Comparison of ENCODE assay signal across 23 cellular contexts in genomic region chr4:143713556-143714289, GRCh38. TPM values are rescaled to one million over a fixed set of nuclear protein-coding genes. Genes with fewer than 3 reads are reported as not detected.
"Had no signal": no experiment of that assay in that cellular context is flagged by ENCODE, and none has a peak within 500 bp of the region (broad histone marks: within the 10 kb centered on the region; RNA-seq: fewer than 3 reads in every experiment).

No MANE protein-coding gene starts in this region.

- H2AFZ ChIP-seq: PC-9 had no signal

- H3K36me3 ChIP-seq: adrenal gland had no signal

- H3K36me3 Mint-ChIP-seq: activated naive CD4-positive, alpha-beta T cell treated with anti-CD3 and anti-CD28 coated beads, Interleukin-2, amount 10 ng/mL, durations not matched to agents 7 days and 5 days; activated naive CD8-positive, alpha-beta T cell treated with anti-CD3 and anti-CD28 coated beads for 36 hours; T-cell had no signal

- H3K4me2 ChIP-seq: KMS-11, PC-9 had no signal

- ATAC-seq: activated CD8-positive, alpha-beta T cell treated with anti-CD3 and anti-CD28 coated beads for 36 hours; activated T-cell treated with anti-CD3 and anti-CD28 coated beads, Interleukin-2, amount 50 U/mL, for 72 hours; T-cell had no signal

- H3K27me3 ChIP-seq: adrenal gland had no signal

- H3K4me1 ChIP-seq: adrenal gland had no signal

- H3K9me3 ChIP-seq: adrenal gland had no signal

- H3K4me3 Mint-ChIP-seq: activated CD8-positive, alpha-beta T cell treated with anti-CD3 and anti-CD28 coated beads for 36 hours; activated naive CD4-positive, alpha-beta T cell treated with anti-CD3 and anti-CD28 coated beads, Interleukin-2, amount 10 ng/mL, durations not matched to agents 7 days and 5 days; activated naive CD8-positive, alpha-beta T cell treated with anti-CD3 and anti-CD28 coated beads for 36 hours; activated T-cell treated with anti-CD3 and anti-CD28 coated beads, Interleukin-2, amount 50 U/mL, for 72 hours; T-cell had no signal

- H3K4me1 Mint-ChIP-seq: activated naive CD4-positive, alpha-beta T cell treated with anti-CD3 and anti-CD28 coated beads, Interleukin-2, amount 10 ng/mL, durations not matched to agents 7 days and 5 days; activated naive CD8-positive, alpha-beta T cell treated with anti-CD3 and anti-CD28 coated beads for 36 hours; T-cell had no signal

- DNase-seq: activated CD4-positive, alpha-beta T cell treated with anti-CD3 and anti-CD28 coated beads for 4 hours; activated CD4-positive, CD25-positive, alpha-beta regulatory T cell; activated CD8-positive, alpha-beta memory T cell treated with anti-CD3 and anti-CD28 coated beads, Interleukin-2, amount 50 U/mL, for 4 hours; activated CD8-positive, alpha-beta T cell treated with anti-CD3 and anti-CD28 coated beads for 36 hours; activated gamma-delta T cell treated with Interleukin-2 at 50 U/mL for 16 hours; activated naive CD4-positive, alpha-beta T cell treated with anti-CD3 and anti-CD28 coated beads, Interleukin-2, amount 10 ng/mL, durations not matched to agents 7 days and 5 days; activated naive CD8-positive, alpha-beta T cell treated with anti-CD3 and anti-CD28 coated beads for 36 hours; activated T-cell treated with anti-CD3 and anti-CD28 coated beads, Interleukin-2, amount 50 U/mL, for 72 hours; adrenal gland; anterior cingulate cortex; cerebellar nuclear complex; NCI-H1092; NCI-H1930; NCI-H2107; PC-9; SIG-M5; T-cell; T-helper 2 cell; T1000 had no signal

- H3K27me3 Mint-ChIP-seq: activated naive CD4-positive, alpha-beta T cell treated with anti-CD3 and anti-CD28 coated beads, Interleukin-2, amount 10 ng/mL, durations not matched to agents 7 days and 5 days; activated naive CD8-positive, alpha-beta T cell treated with anti-CD3 and anti-CD28 coated beads for 36 hours; T-cell had no signal

- H3K27ac Mint-ChIP-seq: activated CD8-positive, alpha-beta T cell treated with anti-CD3 and anti-CD28 coated beads for 36 hours; activated naive CD4-positive, alpha-beta T cell treated with anti-CD3 and anti-CD28 coated beads, Interleukin-2, amount 10 ng/mL, durations not matched to agents 7 days and 5 days; activated naive CD8-positive, alpha-beta T cell treated with anti-CD3 and anti-CD28 coated beads for 36 hours; activated T-cell treated with anti-CD3 and anti-CD28 coated beads, Interleukin-2, amount 50 U/mL, for 72 hours; activated T-helper 2 cell treated with anti-CD3 and anti-CD28 coated beads, Interferon-gamma antibody, Interleukin-2, Interleukin-4, amounts not matched to agents 10 μg/mL and 5 μg/mL and 100 μg/mL, durations not matched to agents 14 hours and 24 hours and 36 hours; T-cell had no signal

- H3K4me3 ChIP-seq: adrenal gland, PC-9 had no signal

- H3K9me3 Mint-ChIP-seq: activated naive CD4-positive, alpha-beta T cell treated with anti-CD3 and anti-CD28 coated beads, Interleukin-2, amount 10 ng/mL, durations not matched to agents 7 days and 5 days; activated naive CD8-positive, alpha-beta T cell treated with anti-CD3 and anti-CD28 coated beads for 36 hours; activated T-helper 2 cell treated with anti-CD3 and anti-CD28 coated beads, Interferon-gamma antibody, Interleukin-2, Interleukin-4, amounts not matched to agents 10 μg/mL and 5 μg/mL and 100 μg/mL, durations not matched to agents 14 hours and 24 hours and 36 hours; T-cell had no signal

- H3K27ac ChIP-seq: adrenal gland, KMS-11, PC-9 had no signal

- H3K9ac ChIP-seq: KMS-11 had no signal

RNA-seq across cellular contexts. Expression of gene FREM3, which starts 13.2 kb away (rescaled TPM):
- total RNA-seq: activated CD8-positive, alpha-beta T cell treated with anti-CD3 and anti-CD28 coated beads for 36 hours; activated naive CD8-positive, alpha-beta T cell treated with anti-CD3 and anti-CD28 coated beads for 36 hours; activated T-cell treated with anti-CD3 and anti-CD28 coated beads, Interleukin-2, amount 50 U/mL, for 72 hours; activated T-helper 2 cell treated with anti-CD3 and anti-CD28 coated beads, Interferon-gamma antibody, Interleukin-2, Interleukin-4, amounts not matched to agents 10 μg/mL and 5 μg/mL and 100 μg/mL, durations not matched to agents 14 hours and 24 hours and 36 hours; cardiac septum; MCF 10A; PC-9 had no signal
